In the genomic region with DNA sequence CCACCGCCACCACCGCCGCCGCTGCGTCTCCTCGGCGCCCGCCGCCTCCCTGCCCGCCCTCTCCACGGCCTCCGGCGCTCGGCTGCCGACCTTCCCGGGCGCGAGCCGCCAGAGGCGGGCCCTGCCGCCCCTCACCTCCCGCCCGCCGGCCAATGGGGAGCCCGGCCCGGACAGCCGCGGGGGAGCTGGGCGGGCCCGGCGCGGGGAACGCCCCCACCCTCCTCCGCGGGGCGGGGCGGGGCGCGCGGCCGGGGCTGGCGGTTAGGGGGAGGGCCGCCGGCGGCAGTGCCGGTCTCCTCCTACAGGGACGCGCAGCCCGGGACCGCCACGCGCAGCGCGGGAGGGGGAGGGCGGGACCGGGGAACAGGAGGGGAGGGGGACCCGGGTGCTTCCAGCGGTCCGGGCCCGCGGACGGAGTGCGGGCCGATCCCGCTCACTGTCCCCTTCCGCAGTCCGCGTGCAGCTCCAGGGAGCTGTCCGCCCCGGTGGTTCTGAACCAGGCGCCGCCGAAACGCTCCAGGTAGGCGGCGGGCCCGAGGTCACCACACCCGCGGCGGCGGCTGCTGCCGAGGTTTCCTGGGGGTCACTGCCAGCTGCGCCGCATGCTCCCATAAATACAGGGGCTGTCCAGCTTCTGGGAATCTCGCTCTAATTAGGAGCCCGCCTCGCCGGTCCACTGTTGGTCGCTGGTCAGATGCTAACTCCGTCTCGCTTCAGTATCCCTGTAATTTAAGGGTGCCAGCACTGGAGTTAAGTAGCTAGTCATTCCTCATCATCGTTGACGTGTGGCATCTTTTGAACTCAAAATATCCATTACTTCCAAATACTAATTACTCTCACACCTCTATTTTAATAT, we compare ENCODE assay signal across 8 cellular contexts. TPM values are rescaled to one million over a fixed set of nuclear protein-coding genes. Genes with fewer than 3 reads are reported as not detected.
A peak's percentile ranks its signal among the peaks of the same experiment; 100 is the strongest.
DNase-seq lines count a peak whose midpoint lies in the region; ATAC-seq, FAIRE-seq and TF ChIP-seq lines count a peak whose summit lies in the region.

A gene with protein sequence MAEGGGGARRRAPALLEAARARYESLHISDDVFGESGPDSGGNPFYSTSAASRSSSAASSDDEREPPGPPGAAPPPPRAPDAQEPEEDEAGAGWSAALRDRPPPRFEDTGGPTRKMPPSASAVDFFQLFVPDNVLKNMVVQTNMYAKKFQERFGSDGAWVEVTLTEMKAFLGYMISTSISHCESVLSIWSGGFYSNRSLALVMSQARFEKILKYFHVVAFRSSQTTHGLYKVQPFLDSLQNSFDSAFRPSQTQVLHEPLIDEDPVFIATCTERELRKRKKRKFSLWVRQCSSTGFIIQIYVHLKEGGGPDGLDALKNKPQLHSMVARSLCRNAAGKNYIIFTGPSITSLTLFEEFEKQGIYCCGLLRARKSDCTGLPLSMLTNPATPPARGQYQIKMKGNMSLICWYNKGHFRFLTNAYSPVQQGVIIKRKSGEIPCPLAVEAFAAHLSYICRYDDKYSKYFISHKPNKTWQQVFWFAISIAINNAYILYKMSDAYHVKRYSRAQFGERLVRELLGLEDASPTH (minus strand): TSS at position 87 of the 856 bp plus-strand sequence. CDS start 404 bp downstream, outside the sequence.

- peak within 1 kb of the TSS; percentile 55 for H3K4me3 ChIP-seq in Jurkat, Clone E6-1 (ENCODE audit: low read length)
- peak within 1 kb of the TSS; percentile 41 to 64 for H3K4me3 ChIP-seq in gastroesophageal sphincter
- H3K4me3 ChIP-seq in thymus (ENCODE audit: low read length), result peak within 1 kb of the TSS; percentile 56

- H3K36me3 ChIP-seq in gastroesophageal sphincter (no peaks in the 10 kb centered on the region), thymus (ENCODE audit: control insufficient read depth, insufficient read depth) (no peaks in the 10 kb centered on the region)

- DNase-seq in DMS153 (lab: John Stamatoyannopoulos, UW) (peak; percentile 73), RCC 7860 (ENCODE audit: low spot score) (peak; percentile 55), occipital lobe (lab: John Stamatoyannopoulos, UW) (peak; percentile 87)
- DNase-seq in Jurkat, Clone E6-1 (ENCODE audit: low read depth, low spot score), result no peak
- DNase-seq in activated naive CD4-positive, alpha-beta T cell (lab: John Stamatoyannopoulos, UW), result peak; percentile 3 to 29 (median 13)

- ATAC-seq in GM21619 (IDR thresholded peaks at IDR 0.05; ENCODE audit: unreplicated experiment) (peak; percentile 84), gastroesophageal sphincter (peak; percentile 88)

- TF ChIP-seq POLR2A in gastroesophageal sphincter (IDR thresholded peaks at IDR 0.05), result no peak

- 1 to 14% methylated on average over 2 to 7 of the region's 93 CpGs for WGBS in gastroesophageal sphincter (ENCODE audit: low coverage in 1 of 2), 2 donors
- 2% methylated on average over 92 of the region's 93 CpGs for WGBS in thymus

- H3K4me1 ChIP-seq in gastroesophageal sphincter (peaks cover 0 to 20% (median 4%) of the 10 kb centered on the region in 3 donors), thymus (ENCODE audit: control insufficient read depth, insufficient read depth, low read length) (peaks cover 9% of the 10 kb centered on the region)

- peaks cover 92% of the 10 kb centered on the region for H3K27me3 ChIP-seq in gastroesophageal sphincter
- H3K27me3 ChIP-seq in thymus (ENCODE audit: control insufficient read depth, insufficient read depth), result peaks cover 54% of the 10 kb centered on the region

- no peak within 1 kb of the TSS for H3K27ac ChIP-seq in gastroesophageal sphincter
- no peak within 1 kb of the TSS for H3K27ac ChIP-seq in thymus (ENCODE audit: low read depth)

- H3K9me3 ChIP-seq in gastroesophageal sphincter (no peaks in the 10 kb centered on the region), thymus (ENCODE audit: control insufficient read depth) (no peaks in the 10 kb centered on the region)

- TF ChIP-seq CTCF in gastroesophageal sphincter (IDR thresholded peaks at IDR 0.05), result no peak

- FAIRE-seq in RCC 7860 (lab: Jason Lieb, UNC), result no peak

- no peak for TF ChIP-seq EP300 in gastroesophageal sphincter (IDR thresholded peaks at IDR 0.05)

RNA-seq across cellular contexts. Expression of the gene that starts here (rescaled TPM):
- 3.4 TPM for polyA plus RNA-seq in Jurkat, Clone E6-1 (2012; ENCODE audit: insufficient read depth, insufficient read length)
- total RNA-seq in gastroesophageal sphincter (1 to 10 TPM in 1 of 4 donors, under 1 TPM in 3; 0.15 to 1.1 (median 0.33) TPM), occipital lobe (25.6 TPM)
- 4.4 TPM for polyA plus RNA-seq in thymus

Comparison
In these comparisons a context has a peak if more than half of its experiments do, and no peak if none do; other contexts are left out.
1. RNA of the gene that starts here (total RNA-seq): 25.6 TPM in occipital lobe (single experiment); 0.15 to 1.1 TPM in gastroesophageal sphincter; every median in the first group is over 10 times any median in the second.
2. Peak in every context shown above with its lines, with median percentiles within 50 percentile points of each other: H3K4me3 ChIP-seq.